ENCODE assay signal across 25 cellular contexts in the genomic region with DNA sequence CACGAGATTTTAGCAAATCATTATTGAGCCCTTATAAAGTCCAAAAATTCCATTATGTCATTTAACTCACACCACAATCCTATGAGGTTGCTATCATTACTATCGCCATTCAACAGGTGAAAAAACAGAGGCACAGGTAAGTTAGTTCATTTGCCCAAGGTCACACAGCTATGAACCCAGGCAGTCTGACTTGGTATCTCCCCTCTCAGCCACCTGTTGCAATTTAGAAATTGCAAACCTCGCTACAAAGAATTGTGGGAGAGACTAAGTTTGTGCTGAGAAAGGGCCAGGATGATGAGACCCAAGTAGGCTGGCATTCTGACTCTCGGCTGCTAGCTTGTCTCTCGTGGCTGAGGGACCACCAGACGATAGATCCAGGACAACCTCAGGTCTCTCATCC.
"Had no signal": no experiment of that assay in that cellular context is flagged by ENCODE, and none has a peak within 500 bp of the region (broad histone marks: within the 10 kb centered on the region; RNA-seq: fewer than 3 reads in every experiment).

No MANE protein-coding gene starts in this region.

- H3K4me1 ChIP-seq: foreskin keratinocyte had no signal

- ATAC-seq: activated CD8-positive, alpha-beta memory T cell treated with anti-CD3 and anti-CD28 coated beads, Interleukin-2, amount 10 ng/mL, durations not matched to agents 7 days and 5 days; activated naive CD8-positive, alpha-beta T cell treated with anti-CD3 and anti-CD28 coated beads, Interleukin-2, amount 50 U/mL, for 24 hours; activated T-helper 17 cell treated with anti-CD3 and anti-CD28 coated beads, Interleukin-2, amount 50 U/mL, for 72 hours; foreskin keratinocyte; left colon; right cardiac atrium; stimulated activated naive B cell treated with anti-CD40 and anti-IgM and Interleukin-4, amounts not matched to agents 10 μg/mL and 1 μg/mL and 100 μg/mL, for 72 hours had no signal

- H3K36me3 Mint-ChIP-seq: activated CD8-positive, alpha-beta memory T cell treated with anti-CD3 and anti-CD28 coated beads, Interleukin-2, amount 10 ng/mL, durations not matched to agents 7 days and 5 days; activated naive CD4-positive, alpha-beta T cell treated with anti-CD3 and anti-CD28 coated beads, Interleukin-2, amount 10 ng/mL, durations not matched to agents 7 days and 5 days; stimulated activated naive B cell treated with anti-CD40 and anti-IgM and Interleukin-4, amounts not matched to agents 10 μg/mL and 1 μg/mL and 100 μg/mL, for 72 hours had no signal

- H3K9me3 ChIP-seq: thyroid gland had no signal

- H3K4me1 Mint-ChIP-seq: activated CD4-positive, alpha-beta memory T cell treated with anti-CD3 and anti-CD28 coated beads, Interleukin-2, amount 10 ng/mL, durations not matched to agents 7 days and 5 days; activated CD8-positive, alpha-beta memory T cell treated with anti-CD3 and anti-CD28 coated beads, Interleukin-2, amount 10 ng/mL, durations not matched to agents 7 days and 5 days; activated naive CD4-positive, alpha-beta T cell treated with anti-CD3 and anti-CD28 coated beads, Interleukin-2, amount 10 ng/mL, durations not matched to agents 7 days and 5 days; activated naive CD8-positive, alpha-beta T cell treated with anti-CD3 and anti-CD28 coated beads, Interleukin-2, amount 50 U/mL, for 24 hours; activated T-helper 17 cell treated with anti-CD3 and anti-CD28 coated beads, Interleukin-2, amount 50 U/mL, for 72 hours; stimulated activated naive B cell treated with anti-CD40 and anti-IgM and Interleukin-4, amounts not matched to agents 10 μg/mL and 1 μg/mL and 100 μg/mL, for 72 hours had no signal

- H3K36me3 ChIP-seq: cardiac muscle cell, thyroid gland had no signal

- H3K27ac Mint-ChIP-seq: activated CD4-positive, alpha-beta memory T cell treated with anti-CD3 and anti-CD28 coated beads, Interleukin-2, amount 10 ng/mL, durations not matched to agents 7 days and 5 days; activated CD8-positive, alpha-beta memory T cell treated with anti-CD3 and anti-CD28 coated beads, Interleukin-2, amount 10 ng/mL, durations not matched to agents 7 days and 5 days; activated naive CD4-positive, alpha-beta T cell treated with anti-CD3 and anti-CD28 coated beads, Interleukin-2, amount 10 ng/mL, durations not matched to agents 7 days and 5 days; activated naive CD8-positive, alpha-beta T cell treated with anti-CD3 and anti-CD28 coated beads, Interleukin-2, amount 50 U/mL, for 24 hours; activated T-helper 17 cell treated with anti-CD3 and anti-CD28 coated beads, Interleukin-2, amount 50 U/mL, for 72 hours; endodermal cell; mesothelial cell of epicardium; progenitor cell of endocrine pancreas; stimulated activated naive B cell treated with anti-CD40 and anti-IgM and Interleukin-4, amounts not matched to agents 10 μg/mL and 1 μg/mL and 100 μg/mL, for 72 hours had no signal

- H3K4me3 ChIP-seq: cardiac muscle cell, lung, thyroid gland had no signal

- H3K27ac ChIP-seq: cardiac muscle cell, epithelial cell of prostate, foreskin keratinocyte, thyroid gland had no signal

- H3K27me3 Mint-ChIP-seq: activated CD4-positive, alpha-beta memory T cell treated with anti-CD3 and anti-CD28 coated beads, Interleukin-2, amount 10 ng/mL, durations not matched to agents 7 days and 5 days; activated CD8-positive, alpha-beta memory T cell treated with anti-CD3 and anti-CD28 coated beads, Interleukin-2, amount 10 ng/mL, durations not matched to agents 7 days and 5 days; activated naive CD8-positive, alpha-beta T cell treated with anti-CD3 and anti-CD28 coated beads, Interleukin-2, amount 50 U/mL, for 24 hours; progenitor cell of endocrine pancreas had no signal

- H3K27me3 ChIP-seq: cardiac muscle cell, foreskin keratinocyte, thyroid gland had no signal

- H3K9me3 Mint-ChIP-seq: activated CD4-positive, alpha-beta memory T cell treated with anti-CD3 and anti-CD28 coated beads, Interleukin-2, amount 10 ng/mL, durations not matched to agents 7 days and 5 days; activated naive CD4-positive, alpha-beta T cell treated with anti-CD3 and anti-CD28 coated beads, Interleukin-2, amount 10 ng/mL, durations not matched to agents 7 days and 5 days; activated naive CD8-positive, alpha-beta T cell treated with anti-CD3 and anti-CD28 coated beads, Interleukin-2, amount 50 U/mL, for 24 hours; activated T-helper 17 cell treated with anti-CD3 and anti-CD28 coated beads, Interleukin-2, amount 50 U/mL, for 72 hours; endodermal cell; mesothelial cell of epicardium; nephron progenitor cell; stimulated activated naive B cell treated with anti-CD40 and anti-IgM and Interleukin-4, amounts not matched to agents 10 μg/mL and 1 μg/mL and 100 μg/mL, for 72 hours had no signal

- H3K4me3 Mint-ChIP-seq: activated CD4-positive, alpha-beta memory T cell treated with anti-CD3 and anti-CD28 coated beads, Interleukin-2, amount 10 ng/mL, durations not matched to agents 7 days and 5 days; activated CD8-positive, alpha-beta memory T cell treated with anti-CD3 and anti-CD28 coated beads, Interleukin-2, amount 10 ng/mL, durations not matched to agents 7 days and 5 days; activated naive CD4-positive, alpha-beta T cell treated with anti-CD3 and anti-CD28 coated beads, Interleukin-2, amount 10 ng/mL, durations not matched to agents 7 days and 5 days; activated naive CD8-positive, alpha-beta T cell treated with anti-CD3 and anti-CD28 coated beads, Interleukin-2, amount 50 U/mL, for 24 hours; activated T-helper 17 cell treated with anti-CD3 and anti-CD28 coated beads, Interleukin-2, amount 50 U/mL, for 72 hours; endodermal cell; mesothelial cell of epicardium; nephron progenitor cell; stimulated activated naive B cell treated with anti-CD40 and anti-IgM and Interleukin-4, amounts not matched to agents 10 μg/mL and 1 μg/mL and 100 μg/mL, for 72 hours had no signal

- DNase-seq: activated CD4-positive, alpha-beta memory T cell treated with anti-CD3 and anti-CD28 coated beads, Interleukin-2, amount 10 ng/mL, durations not matched to agents 7 days and 5 days; activated CD4-positive, alpha-beta T cell treated with anti-CD3 and anti-CD28 coated beads for 48 hours; activated CD4-positive, CD25-positive, alpha-beta regulatory T cell; activated CD8-positive, alpha-beta memory T cell treated with anti-CD3 and anti-CD28 coated beads, Interleukin-2, amount 10 ng/mL, durations not matched to agents 7 days and 5 days; activated naive CD4-positive, alpha-beta T cell treated with anti-CD3 and anti-CD28 coated beads, Interleukin-2, amount 10 ng/mL, durations not matched to agents 7 days and 5 days; activated naive CD8-positive, alpha-beta T cell treated with anti-CD3 and anti-CD28 coated beads, Interleukin-2, amount 50 U/mL, for 24 hours; activated T-cell treated with anti-CD3 and anti-CD28 coated beads, Interleukin-2, amount 50 U/mL, for 1 hour; endodermal cell; foreskin keratinocyte; hypothalamus; islet precursor cell; left colon; nephron progenitor cell; nucleus accumbens; right cardiac atrium; stimulated activated naive B cell treated with anti-CD40 and anti-IgM and Interleukin-4, amounts not matched to agents 10 μg/mL and 1 μg/mL and 100 μg/mL, for 72 hours; T1000; thyroid gland had no signal

- FAIRE-seq: urothelium cell line had no signal
